20 cellular contexts compared by ENCODE assay signal in genomic region chr17:9071016-9071415, GRCh38.
"Had no signal": no experiment of that assay in that cellular context is flagged by ENCODE, and none has a peak within 500 bp of the region (broad histone marks: within the 10 kb centered on the region; RNA-seq: fewer than 3 reads in every experiment).

No MANE protein-coding gene starts in this region.

- H3K4me1 Mint-ChIP-seq: natural killer cell; stimulated activated memory B cell treated with anti-CD40 and anti-IgM and Interleukin-4, amounts not matched to agents 10 μg/mL and 1 μg/mL and 100 μg/mL, for 72 hours had no signal

- ATAC-seq: left lung; lower lobe of right lung; natural killer cell; psoas muscle; right lobe of liver; stimulated activated memory B cell treated with anti-CD40 and anti-IgM and Interleukin-4, amounts not matched to agents 10 μg/mL and 1 μg/mL and 100 μg/mL, for 72 hours; upper lobe of right lung had no signal

- H3K4me3 Mint-ChIP-seq: natural killer cell; stimulated activated memory B cell treated with anti-CD40 and anti-IgM and Interleukin-4, amounts not matched to agents 10 μg/mL and 1 μg/mL and 100 μg/mL, for 72 hours; stimulated activated naive CD8-positive, alpha-beta T cell treated with anti-CD3 and anti-CD28 coated beads, Interleukin-15, Interleukin-2, amounts not matched to agents 100 ng/mL and 50 ng/mL, for 24 hours had no signal

- H3K27me3 ChIP-seq: esophagus squamous epithelium, left lung, ovary, right lobe of liver, transverse colon, upper lobe of right lung, uterus had no signal

- H3K9me3 ChIP-seq: esophagus squamous epithelium, left lung, lower lobe of right lung, ovary, psoas muscle, right lobe of liver, transverse colon, upper lobe of right lung, uterus had no signal

- DNase-seq: dermis blood vessel endothelial cell; effector memory CD4-positive, alpha-beta T cell; erythroblast; esophagus squamous epithelium; foreskin melanocyte; glutamatergic neuron; lower lobe of right lung; natural killer cell; occipital lobe; ovary; psoas muscle; right lobe of liver; stimulated activated CD4-positive, alpha-beta T cell treated with anti-CD3 and anti-CD28 coated beads, Interleukin-4, amount 100 ng/mL, for 4 hours; transverse colon; uterus had no signal

- H3K9me3 Mint-ChIP-seq: natural killer cell; stimulated activated memory B cell treated with anti-CD40 and anti-IgM and Interleukin-4, amounts not matched to agents 10 μg/mL and 1 μg/mL and 100 μg/mL, for 72 hours; stimulated activated naive CD8-positive, alpha-beta T cell treated with anti-CD3 and anti-CD28 coated beads, Interleukin-15, Interleukin-2, amounts not matched to agents 100 ng/mL and 50 ng/mL, for 24 hours had no signal

- H3K36me3 ChIP-seq: esophagus squamous epithelium, left lung, lower lobe of right lung, ovary, right lobe of liver, transverse colon, upper lobe of right lung, uterus had no signal

- H3K4me3 ChIP-seq: coronary artery, esophagus squamous epithelium, left lung, lower lobe of right lung, ovary, psoas muscle, right lobe of liver, transverse colon, upper lobe of right lung, uterus had no signal

- H3K27ac ChIP-seq: coronary artery, left lung, lower lobe of right lung, ovary, psoas muscle, right lobe of liver, transverse colon, upper lobe of right lung, uterus had no signal

- H3K4me1 ChIP-seq: uterus had no signal

- H3K36me3 Mint-ChIP-seq: natural killer cell; stimulated activated memory B cell treated with anti-CD40 and anti-IgM and Interleukin-4, amounts not matched to agents 10 μg/mL and 1 μg/mL and 100 μg/mL, for 72 hours had no signal

- H3K27ac Mint-ChIP-seq: natural killer cell; stimulated activated memory B cell treated with anti-CD40 and anti-IgM and Interleukin-4, amounts not matched to agents 10 μg/mL and 1 μg/mL and 100 μg/mL, for 72 hours; stimulated activated naive CD8-positive, alpha-beta T cell treated with anti-CD3 and anti-CD28 coated beads, Interleukin-15, Interleukin-2, amounts not matched to agents 100 ng/mL and 50 ng/mL, for 24 hours had no signal
